15 cellular contexts compared by ENCODE assay signal in genomic region chr2:99420031-99420430, GRCh38.
DNase-seq lines count a peak whose midpoint lies in the region; ATAC-seq, FAIRE-seq and TF ChIP-seq lines count a peak whose summit lies in the region.
"Had no signal": no experiment of that assay in that cellular context is flagged by ENCODE, and none has a peak within 500 bp of the region (broad histone marks: within the 10 kb centered on the region; RNA-seq: fewer than 3 reads in every experiment).

No MANE protein-coding gene starts in this region.

- BruUV-seq in IMR-90 (replicated peaks; lab: Mats Ljungman, UMichigan) = no TSS peak

- no peaks in the 10 kb centered on the region for H3K9me3 Mint-ChIP-seq in CD8-positive, alpha-beta T cell
- H3K9me3 Mint-ChIP-seq in central memory CD8-positive, alpha-beta T cell = no peaks in the 10 kb centered on the region

- no peak for TF ChIP-seq POLR2A in IMR-90 (IDR thresholded peaks at IDR 0.05; ENCODE audit: low read depth, low read length)

- H3K18ac ChIP-seq in IMR-90 (ENCODE audit: low read depth, low read length) = no peak overlapping the region

- no peak overlapping the region for H2BK15ac ChIP-seq in IMR-90 (ENCODE audit: low read depth, low read length)

- no peak overlapping the region for H4K8ac ChIP-seq in IMR-90 (ENCODE audit: low read depth in 2 of 2, low read length in 2 of 2)

- dilution Hi-C loops in IMR-90 (cut with HindIII; ENCODE audit: low sequenced_read_pairs, unreplicated experiment) = no loop called here

- no peaks in the 10 kb centered on the region for H3K79me2 ChIP-seq in osteoblast (ENCODE audit: insufficient read depth, low read length)

- no peak for TF ChIP-seq RAD21 in IMR-90 (IDR thresholded peaks at IDR 0.05; ENCODE audit: low read length)

- no peaks in the 10 kb centered on the region for H3K27me3 Mint-ChIP-seq in CD8-positive, alpha-beta T cell (ENCODE audit: low read depth)
- no peaks in the 10 kb centered on the region for H3K27me3 Mint-ChIP-seq in central memory CD8-positive, alpha-beta T cell
- H3K27me3 Mint-ChIP-seq: activated naive CD8-positive, alpha-beta T cell had no signal

- peak overlapping the region; percentile 17 for H2AK9ac ChIP-seq in IMR-90 (replicated peaks; ENCODE audit: low read depth, low read length, poor library complexity)

- H3K9me1 ChIP-seq in IMR-90 (ENCODE audit: insufficient read depth, low read length) = peaks cover 15% of the 10 kb centered on the region

- H2AK5ac ChIP-seq in IMR-90 (ENCODE audit: low read depth, low read length) = no peak overlapping the region; the same call in 1 of the 2 replicates

- H4K91ac ChIP-seq in IMR-90 (ENCODE audit: insufficient read depth, low read depth, low read length) = no peak overlapping the region

- no CpG with 5 or more reads among the region's 1 CpG for WGBS in IMR-90 (ENCODE audit: extremely low coverage in 2 of 2, insufficient read length in 1 of 2), 2 experiments

- TF ChIP-seq CTCF in CD8-positive, alpha-beta T cell (IDR thresholded peaks at IDR 0.05) = no peak
- TF ChIP-seq CTCF in IMR-90 (conservative IDR thresholded peaks at IDR 0.05; ENCODE audit: low read depth, low read length) (no peak), osteoblast (IDR thresholded peaks at IDR 0.05; ENCODE audit: extremely low read depth, low read depth, low read length) (no peak), D721Med (IDR thresholded peaks at IDR 0.05; ENCODE audit: insufficient read depth, missing control alignments) (no peak)

- CTCF ChIA-PET in CD8-positive, alpha-beta T cell (lab: Charles Lee) = no interaction called here
- CTCF ChIA-PET in IMR-90 (lab: Yijun Ruan, JAX) = no interaction called here

- H3K9ac ChIP-seq in IMR-90 (ENCODE audit: low read depth, low read length) = no peak overlapping the region

- H3K27me3 ChIP-seq in CD8-positive, alpha-beta T cell (ENCODE audit: insufficient read depth, low read length) = no peaks in the 10 kb centered on the region
- H3K27me3 ChIP-seq in IMR-90 (ENCODE audit: control insufficient read depth, insufficient read depth, low read length) = no peaks in the 10 kb centered on the region
- H3K27me3 ChIP-seq in osteoblast (ENCODE audit: insufficient read depth, low read length) = no peaks in the 10 kb centered on the region

- ATAC-seq in CD8-positive, alpha-beta T cell = no peak
- ATAC-seq in IMR-90 (ENCODE audit: low read depth) (peak; percentile 71), HG03039 (IDR thresholded peaks at IDR 0.05; ENCODE audit: unreplicated experiment) (no peak)
- no peak for ATAC-seq in central memory CD8-positive, alpha-beta T cell (replicated peaks; ENCODE audit: extremely low read depth, poor library complexity, severe bottlenecking)

- H3K4me3 ChIP-seq in CD8-positive, alpha-beta T cell (ENCODE audit: low read depth, low read length) = no peak overlapping the region
- H3K4me3 ChIP-seq in IMR-90 (ENCODE audit: insufficient read depth, low read depth, low read length) (no peak overlapping the region), osteoblast (ENCODE audit: insufficient read depth, low read length) (no peak overlapping the region)
- H3K4me3 ChIP-seq: coronary artery had no signal

- no peak overlapping the region for H3K4ac ChIP-seq in IMR-90 (ENCODE audit: low read depth, low read length)

- H3K36me3 ChIP-seq in CD8-positive, alpha-beta T cell (ENCODE audit: insufficient read depth, low read length) = peaks cover 35% of the 10 kb centered on the region
- peaks cover 31% of the 10 kb centered on the region for H3K36me3 ChIP-seq in IMR-90 (ENCODE audit: control insufficient read depth, insufficient read depth, low read length)
- peaks cover 27% of the 10 kb centered on the region for H3K36me3 ChIP-seq in osteoblast (ENCODE audit: insufficient read depth, low read length)

- DNase-seq in CD8-positive, alpha-beta T cell = no peak
- DNase-seq in IMR-90 (no peak), osteoblast (ENCODE audit: insufficient read length, low spot score, missing footprints) (no peak), Kasumi-1 (lab: John Stamatoyannopoulos, UW) (no peak), NCI-H2107 treated with DMSO at 0.1 percent for 48 hours (lab: John Stamatoyannopoulos, UW; ENCODE audit: unreplicated experiment) (no peak), D721Med (ENCODE audit: insufficient read length, low spot score) (no peak)
- DNase-seq in central memory CD8-positive, alpha-beta T cell (ENCODE audit: low spot score in 2 of 2) = no peak
- DNase-seq: activated CD4-positive, alpha-beta T cell treated with anti-CD3 and anti-CD28 coated beads for 1 hour; NCI-H526 treated with DMSO at 0.1 percent for 48 hours; posterior cingulate gyrus; T-helper 1 cell had no signal

- H2BK20ac ChIP-seq in IMR-90 (ENCODE audit: low read depth, low read length) = no peak overlapping the region

- no peak overlapping the region for H3K4me2 ChIP-seq in IMR-90 (ENCODE audit: low read depth, low read length)
- H3K4me2 ChIP-seq in osteoblast (ENCODE audit: insufficient read depth, low read length) = peak overlapping the region; percentile 39

- peaks cover 5 to 26% of the 10 kb centered on the region in 2 experiments; a peak in 3 of 4 replicates for H3K79me1 ChIP-seq in IMR-90 (ENCODE audit: low read depth in 1 of 2, low read length in 2 of 2)

- no peak overlapping the region for H2AFZ ChIP-seq in IMR-90 (replicated peaks; ENCODE audit: low read length, poor library complexity)
- no peak overlapping the region for H2AFZ ChIP-seq in osteoblast (ENCODE audit: low read length)

- H2BK5ac ChIP-seq in IMR-90 (ENCODE audit: low read depth, low read length, poor library complexity, severe bottlenecking) = no peak overlapping the region

- H2BK120ac ChIP-seq in IMR-90 (ENCODE audit: low read depth, low read length) = no peak overlapping the region

- no peak overlapping the region for H4K5ac ChIP-seq in IMR-90 (ENCODE audit: low read depth, low read length)

- no peak overlapping the region for H3K56ac ChIP-seq in IMR-90 (ENCODE audit: extremely low read depth, insufficient read depth, low read length)

- no peaks in the 10 kb centered on the region for H3K4me1 ChIP-seq in CD8-positive, alpha-beta T cell (ENCODE audit: insufficient read depth, low read length)
- peaks cover 11% of the 10 kb centered on the region for H3K4me1 ChIP-seq in IMR-90 (ENCODE audit: control insufficient read depth, insufficient read depth, low read length)
- H3K4me1 ChIP-seq in osteoblast (ENCODE audit: insufficient read depth, low read length) = peaks cover 20% of the 10 kb centered on the region

- no peak for FAIRE-seq in D721Med (lab: Jason Lieb, UNC)
- FAIRE-seq: GM12892 had no signal

- no peaks in the 10 kb centered on the region for H3K9me3 ChIP-seq in CD8-positive, alpha-beta T cell (ENCODE audit: low read length)
- H3K9me3 ChIP-seq in IMR-90 (ENCODE audit: control insufficient read depth, insufficient read depth, low read length) = no peaks in the 10 kb centered on the region
- no peaks in the 10 kb centered on the region for H3K9me3 ChIP-seq in osteoblast (ENCODE audit: low read depth, low read length)

- no peak overlapping the region for H3K4me3 Mint-ChIP-seq in CD8-positive, alpha-beta T cell
- H3K4me3 Mint-ChIP-seq in central memory CD8-positive, alpha-beta T cell = no peak overlapping the region
- H3K4me3 Mint-ChIP-seq: activated naive CD8-positive, alpha-beta T cell had no signal

- in situ Hi-C loops in IMR-90 (cut with MboI; ENCODE audit: low sequenced_read_pairs) = no loop called here

- POLR2A ChIA-PET in CD8-positive, alpha-beta T cell (lab: Charles Lee) = no interaction called here
- POLR2A ChIA-PET in IMR-90 (lab: Charles Lee; ENCODE audit: unreplicated experiment) = no interaction called here

- intact Hi-C loops in CD8-positive, alpha-beta T cell (cut with DNase I, micrococcal nuclease) = no loop called here
- intact Hi-C loops in IMR-90 (cut with micrococcal nuclease) = no loop called here

- no peak overlapping the region for H3K14ac ChIP-seq in IMR-90 (replicated peaks; ENCODE audit: low read depth, low read length)

- peaks cover 88% of the 10 kb centered on the region for H3K36me3 Mint-ChIP-seq in CD8-positive, alpha-beta T cell
- H3K36me3 Mint-ChIP-seq in central memory CD8-positive, alpha-beta T cell (ENCODE audit: insufficient read depth) = peaks cover 33% of the 10 kb centered on the region

- no peak overlapping the region for H3K23ac ChIP-seq in IMR-90 (ENCODE audit: low read depth, low read length)

- H4K20me1 ChIP-seq in IMR-90 (ENCODE audit: insufficient read depth, low read length) (peaks cover 13% of the 10 kb centered on the region; the same call in 1 of the 2 replicates), osteoblast (ENCODE audit: insufficient read depth, low read length) (no peaks in the 10 kb centered on the region)

- H3K4me1 Mint-ChIP-seq in CD8-positive, alpha-beta T cell (ENCODE audit: low read depth) = no peaks in the 10 kb centered on the region
- no peaks in the 10 kb centered on the region for H3K4me1 Mint-ChIP-seq in central memory CD8-positive, alpha-beta T cell

- no peak overlapping the region for H3K27ac ChIP-seq in CD8-positive, alpha-beta T cell (ENCODE audit: low read depth, low read length)
- H3K27ac ChIP-seq in IMR-90 (ENCODE audit: insufficient read depth, low read length) (no peak overlapping the region), osteoblast (ENCODE audit: low read depth, low read length) (peak overlapping the region; percentile 61)
- H3K27ac ChIP-seq: coronary artery had no signal

- peak overlapping the region; percentile 66 for H3K27ac Mint-ChIP-seq in CD8-positive, alpha-beta T cell
- H3K27ac Mint-ChIP-seq in central memory CD8-positive, alpha-beta T cell (ENCODE audit: low read depth) = peak overlapping the region; percentile 60

TF ChIP-seq in IMR-90, 13 proteins besides CTCF, POLR2A, EP300 and RAD21 (continues in another document):
- no peak for TF ChIP-seq RCOR1 (IDR thresholded peaks at IDR 0.05; ENCODE audit: insufficient replicate concordance, low read length)
- TF ChIP-seq SMC3 (IDR thresholded peaks at IDR 0.05; ENCODE audit: low read depth, low read length) = no peak
- TF ChIP-seq NFE2L2 (IDR thresholded peaks at IDR 0.05; ENCODE audit: low read depth, low read length) = no peak
- TF ChIP-seq CHD1 (IDR thresholded peaks at IDR 0.05; ENCODE audit: low read depth, low read length) = no peak
- TF ChIP-seq RFX5 (IDR thresholded peaks at IDR 0.05; ENCODE audit: low read depth, low read length) = no peak
- no peak for TF ChIP-seq MXI1 (IDR thresholded peaks at IDR 0.05; ENCODE audit: borderline replicate concordance, low read depth, low read length)
- no peak for TF ChIP-seq ELK1 (IDR thresholded peaks at IDR 0.05; ENCODE audit: borderline replicate concordance, low read depth, low read length)
- TF ChIP-seq FOS (IDR thresholded peaks at IDR 0.05; ENCODE audit: low read depth, low read length) = no peak
- TF ChIP-seq BHLHE40 (IDR thresholded peaks at IDR 0.05; ENCODE audit: low read depth, low read length) = no peak
